In genomic region chr19:33195711-33196347, GRCh38 we compare ENCODE assay signal across 12 cellular contexts. TPM values are rescaled to one million over a fixed set of nuclear protein-coding genes. Genes with fewer than 3 reads are reported as not detected.
A peak's percentile ranks its signal among the peaks of the same experiment; 100 is the strongest.
DNase-seq lines count a peak whose midpoint lies in the region; ATAC-seq and TF ChIP-seq lines count a peak whose summit lies in the region.
"Had no signal": no experiment of that assay in that cellular context is flagged by ENCODE, and none has a peak within 500 bp of the region (broad histone marks: within the 10 kb centered on the region; RNA-seq: fewer than 3 reads in every experiment).

No MANE protein-coding gene starts in this region.

- peak overlapping the region; percentile 47 for H3K4me3 ChIP-seq in HEK293 (ENCODE audit: low read depth, low read length)
- peak overlapping the region; percentile 59 to 66 for H3K4me3 ChIP-seq in cardiac fibroblast (replicated peaks in 1 of 2; ENCODE audit: low read depth in 2 of 2, low read length in 2 of 2)
- H3K4me3 ChIP-seq in kidney epithelial cell (ENCODE audit: low read depth, low read length) = peak overlapping the region; percentile 33
- H3K4me3 ChIP-seq in skeletal muscle tissue (ENCODE audit: low read length in 3 of 3) = peak overlapping the region; percentile 59 to 67 (median 60)

- POLR2A ChIA-PET in HEK293 (lab: Yijun Ruan, JAX) = interaction anchor here (1.3 to 5.2 kb wide), 3 partner anchors 12 to 19 kb away, joined by 4 to 30 read pairs (median 7); no protein-coding TSS in a partner anchor

- ATAC-seq in GM21528 (IDR thresholded peaks at IDR 0.05; ENCODE audit: low FRiP score, unreplicated experiment) = no peak

- peaks cover 10% of the 10 kb centered on the region for H3K4me1 ChIP-seq in HEK293 (ENCODE audit: control insufficient read depth, insufficient read depth, low read length)
- H3K4me1 ChIP-seq in skeletal muscle tissue (ENCODE audit: control insufficient read depth in 3 of 3, insufficient read depth in 3 of 3, low read length in 3 of 3) = peaks cover 0 to 11% (median 11%) of the 10 kb centered on the region in 3 donors

- DNase-seq in cardiac fibroblast (ENCODE audit: low read depth in 2 of 2) (no peak), kidney epithelial cell (ENCODE audit: low read depth) (no peak), NCI-H526 treated with DMSO at 0.1 percent for 48 hours (lab: John Stamatoyannopoulos, UW) (no peak), NK-92 (lab: John Stamatoyannopoulos, UW; ENCODE audit: unreplicated experiment) (no peak)
- DNase-seq in stimulated activated naive CD4-positive, alpha-beta T cell (lab: John Stamatoyannopoulos, UW) = no peak
- DNase-seq: amniotic stem cell; GDM1; immature natural killer cell; stimulated activated CD4-positive, alpha-beta T cell treated with anti-CD3 and anti-CD28 coated beads, Interleukin-2, amount 100 ng/mL, for 48 hours had no signal

- peaks cover 31 to 41% of the 10 kb centered on the region in 2 experiments for H3K36me3 ChIP-seq in HEK293 (ENCODE audit: control insufficient read depth in 2 of 2, insufficient read depth in 1 of 2, low read length in 2 of 2)
- H3K36me3 ChIP-seq in kidney epithelial cell (ENCODE audit: control insufficient read depth, insufficient read depth, low read length) = no peaks in the 10 kb centered on the region
- peaks cover 4 to 17% (median 12%) of the 10 kb centered on the region in 3 donors for H3K36me3 ChIP-seq in skeletal muscle tissue (ENCODE audit: control insufficient read depth in 3 of 3, insufficient read depth in 3 of 3, low read length in 3 of 3)

- peak overlapping the region; percentile 95 for H3K27ac ChIP-seq in HEK293 (ENCODE audit: extremely low read depth, low read depth, low read length)
- peak overlapping the region; percentile 47 for H3K27ac ChIP-seq in skeletal muscle tissue (ENCODE audit: low read depth, low read length)

- CTCF ChIA-PET in HEK293 (lab: Yijun Ruan, JAX) = interaction anchor here (0.8 to 6.4 kb wide), 6 partner anchors 11 to 76 kb away, joined by 3 to 75 read pairs (median 8); no protein-coding TSS in a partner anchor

- no peaks in the 10 kb centered on the region for H3K9me3 ChIP-seq in HEK293 (ENCODE audit: control insufficient read depth, insufficient read depth, low read depth, low read length)
- no peaks in the 10 kb centered on the region for H3K9me3 ChIP-seq in skeletal muscle tissue (ENCODE audit: control insufficient read depth in 3 of 3, low read length in 3 of 3)

- TF ChIP-seq CTCF in HEK293 (tag by site-specific recombination; IDR thresholded peaks at IDR 0.05) (no peak), cardiac fibroblast (IDR thresholded peaks at IDR 0.05; ENCODE audit: low read depth, low read length) (no peak), kidney epithelial cell (IDR thresholded peaks at IDR 0.05; ENCODE audit: insufficient read depth, low read length, poor library complexity, severe bottlenecking) (no peak)

- H3K27me3 ChIP-seq in kidney epithelial cell (ENCODE audit: control insufficient read depth, insufficient read depth, low read length) = peaks cover 4% of the 10 kb centered on the region
- no peaks in the 10 kb centered on the region for H3K27me3 ChIP-seq in skeletal muscle tissue (ENCODE audit: control insufficient read depth in 3 of 3, insufficient read depth in 3 of 3, low read length in 3 of 3)

- peak overlapping the region; percentile 43 to 79 (median 68) for H3K9ac ChIP-seq in skeletal muscle tissue (ENCODE audit: low read depth in 1 of 3, low read length in 3 of 3)

TF ChIP-seq in HEK293, 187 proteins besides CTCF, POLR2A, EP300 and RAD21 (continues in another document):
- TF ChIP-seq ZNF501 (tag by site-specific recombination; IDR thresholded peaks at IDR 0.05) (0 out of 2 replicates have a peak, but pooled peaks have one; percentile 4), ZNF843 (tag by site-specific recombination; IDR thresholded peaks at IDR 0.05) (no peak), KLF10 (tag by site-specific recombination; IDR thresholded peaks at IDR 0.05) (no peak), PRDM10 (tag by site-specific recombination; IDR thresholded peaks at IDR 0.05) (peak; percentile 82), ZNF423 (tag by site-specific recombination; IDR thresholded peaks at IDR 0.05) (peak; percentile 66), GLIS1 (tag by site-specific recombination; IDR thresholded peaks at IDR 0.05) (peak; percentile 49; the same call in 1 of the 2 replicates), ZBTB11 (tag by site-specific recombination; conservative IDR thresholded peaks at IDR 0.05; ENCODE audit: low read depth) (peak; percentile 85), PATZ1 (tag by site-specific recombination; IDR thresholded peaks at IDR 0.05) (peak; percentile 46; the same call in 1 of the 2 replicates), ZNF311 (tag by site-specific recombination; IDR thresholded peaks at IDR 0.05; ENCODE audit: borderline replicate concordance) (no peak), SP3 (tag by site-specific recombination; IDR thresholded peaks at IDR 0.05) (no peak), ZIC2 (tag by site-specific recombination; IDR thresholded peaks at IDR 0.05) (peak; percentile 80), IKZF3 (tag by site-specific recombination; IDR thresholded peaks at IDR 0.05) (0 out of 2 replicates have a peak, but pooled peaks have one; percentile 3), MZF1 (tag by site-specific recombination; IDR thresholded peaks at IDR 0.05; ENCODE audit: borderline replicate concordance) (peak; percentile 89), GLIS2 (tag by site-specific recombination; IDR thresholded peaks at IDR 0.05) (peak; percentile 56), ZNF341 (tag by site-specific recombination; IDR thresholded peaks at IDR 0.05; ENCODE audit: low read depth) (peak; percentile 87)

RNA-seq across cellular contexts. Expression of gene LRP3, which starts 1.7 kb away (rescaled TPM):
- total RNA-seq in kidney epithelial cell = 42.8 and 54.8 TPM in 2 replicates
- 19.3 TPM for total RNA-seq in skeletal muscle tissue

RNA-seq across cellular contexts. Expression of gene SLC7A10, which starts 29.8 kb away (rescaled TPM):
- total RNA-seq in kidney epithelial cell (not detected in 2 replicates), skeletal muscle tissue (9.4 TPM)

Comparison
In these comparisons a context has a peak if more than half of its experiments do, and no peak if none do; other contexts are left out.
1. RNA of gene SLC7A10, which starts 29.8 kb away (total RNA-seq): 9.4 TPM in skeletal muscle tissue (single experiment); not detected in kidney epithelial cell; every median in the first group is over 10 times any median in the second.
2. Peak in every context shown above with its lines, with median percentiles within 50 percentile points of each other: H3K4me3 ChIP-seq.